23 cellular contexts compared by ENCODE assay signal in the genomic region with DNA sequence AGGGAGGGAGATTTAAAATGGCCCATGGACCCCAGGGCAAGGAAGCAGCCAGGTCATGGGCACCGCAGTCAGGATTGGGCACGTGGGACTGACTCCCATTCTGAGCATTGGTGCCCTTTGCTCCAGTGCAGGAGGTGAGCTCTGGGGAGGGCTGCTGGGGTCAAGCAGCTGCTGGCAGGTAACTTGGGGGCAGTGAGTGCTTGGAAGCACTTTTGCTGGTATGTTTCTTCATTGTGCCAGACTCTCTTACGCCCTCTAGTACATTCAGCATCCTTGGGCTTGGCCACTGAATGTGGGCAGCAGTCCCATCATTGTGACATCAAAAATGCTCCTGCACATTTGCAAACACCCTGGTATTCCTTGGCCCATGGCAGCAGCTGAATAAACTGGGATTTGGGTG. TPM values are rescaled to one million over a fixed set of nuclear protein-coding genes. Genes with fewer than 3 reads are reported as not detected.
A peak's percentile ranks its signal among the peaks of the same experiment; 100 is the strongest.
DNase-seq lines count a peak whose midpoint lies in the region; ATAC-seq, FAIRE-seq and TF ChIP-seq lines count a peak whose summit lies in the region.
"Had no signal": no experiment of that assay in that cellular context is flagged by ENCODE, and none has a peak within 500 bp of the region (broad histone marks: within the 10 kb centered on the region; RNA-seq: fewer than 3 reads in every experiment).

No MANE protein-coding gene starts in this region.

- H3K27ac ChIP-seq in subcutaneous abdominal adipose tissue (ENCODE audit: low read depth, low read length) (peak overlapping the region; percentile 40), pancreas (no peak overlapping the region)
- H3K27ac ChIP-seq: body of pancreas, C4-2B, SJCRH30, testis, VCaP had no signal

- TF ChIP-seq CTCF in pancreas (IDR thresholded peaks at IDR 0.05), result no peak

- H3K9ac ChIP-seq in subcutaneous abdominal adipose tissue (ENCODE audit: low read length in 5 of 5), result no peak overlapping the region

- H3K4me1 Mint-ChIP-seq in activated naive CD8-positive, alpha-beta T cell (ENCODE audit: low read depth), result peaks cover 66% of the 10 kb centered on the region
- peaks cover 52% of the 10 kb centered on the region for H3K4me1 Mint-ChIP-seq in activated naive CD8-positive, alpha-beta T cell treated with anti-CD3 and anti-CD28 coated beads for 36 hours
- peaks cover 45% of the 10 kb centered on the region for H3K4me1 Mint-ChIP-seq in activated naive CD8-positive, alpha-beta T cell treated with anti-CD3 and anti-CD28 coated beads, Interleukin-2, amount 10 ng/mL, durations not matched to agents 7 days and 5 days
- peaks cover 48% of the 10 kb centered on the region for H3K4me1 Mint-ChIP-seq in memory B cell

- H3K27me3 ChIP-seq in subcutaneous abdominal adipose tissue (ENCODE audit: control insufficient read depth in 5 of 5, insufficient read depth in 4 of 5, low read length in 5 of 5) (no peaks in the 10 kb centered on the region), pancreas (no peaks in the 10 kb centered on the region), MG63 (no peaks in the 10 kb centered on the region)
- H3K27me3 ChIP-seq: body of pancreas, SJCRH30, testis had no signal

- ATAC-seq in activated naive CD8-positive, alpha-beta T cell treated with anti-CD3 and anti-CD28 coated beads, Interleukin-2, amount 10 ng/mL, durations not matched to agents 7 days and 5 days (ENCODE audit: low read depth), result no peak
- ATAC-seq in memory B cell (ENCODE audit: low read depth), result no peak
- ATAC-seq in pancreas, result no peak
- no peak for ATAC-seq in HG03139 (IDR thresholded peaks at IDR 0.05; ENCODE audit: unreplicated experiment)
- ATAC-seq: activated CD8-positive, alpha-beta T cell treated with anti-CD3 and anti-CD28 coated beads for 36 hours; body of pancreas; right cardiac atrium had no signal

- peaks cover 2% of the 10 kb centered on the region for H3K36me3 Mint-ChIP-seq in activated naive CD8-positive, alpha-beta T cell
- peaks cover 42% of the 10 kb centered on the region for H3K36me3 Mint-ChIP-seq in activated naive CD8-positive, alpha-beta T cell treated with anti-CD3 and anti-CD28 coated beads for 36 hours
- peaks cover 33% of the 10 kb centered on the region for H3K36me3 Mint-ChIP-seq in activated naive CD8-positive, alpha-beta T cell treated with anti-CD3 and anti-CD28 coated beads, Interleukin-2, amount 10 ng/mL, durations not matched to agents 7 days and 5 days
- peaks cover 16% of the 10 kb centered on the region for H3K36me3 Mint-ChIP-seq in memory B cell
- H3K36me3 Mint-ChIP-seq: activated naive CD4-positive, alpha-beta T cell treated with anti-CD3 and anti-CD28 coated beads, Interleukin-2, amount 50 U/mL, for 24 hours had no signal

- intact Hi-C loops in pancreas (cut with DNase I), result no loop called here

- POLR2A ChIA-PET in activated naive CD8-positive, alpha-beta T cell treated with anti-CD3 and anti-CD28 coated beads, Interleukin-2, amount 10 ng/mL, durations not matched to agents 7 days and 5 days (lab: Charles Lee), result no interaction called here

- H3K9me3 Mint-ChIP-seq in activated naive CD8-positive, alpha-beta T cell (ENCODE audit: low read depth), result no peaks in the 10 kb centered on the region
- no peaks in the 10 kb centered on the region for H3K9me3 Mint-ChIP-seq in activated naive CD8-positive, alpha-beta T cell treated with anti-CD3 and anti-CD28 coated beads for 36 hours
- peaks cover 2% of the 10 kb centered on the region for H3K9me3 Mint-ChIP-seq in activated naive CD8-positive, alpha-beta T cell treated with anti-CD3 and anti-CD28 coated beads, Interleukin-2, amount 10 ng/mL, durations not matched to agents 7 days and 5 days
- no peaks in the 10 kb centered on the region for H3K9me3 Mint-ChIP-seq in memory B cell
- H3K9me3 Mint-ChIP-seq: activated CD8-positive, alpha-beta T cell treated with anti-CD3 and anti-CD28 coated beads for 36 hours; activated naive CD4-positive, alpha-beta T cell treated with anti-CD3 and anti-CD28 coated beads, Interleukin-2, amount 50 U/mL, for 24 hours; T-helper 1 cell treated with Interleukin-12 subunit alpha and Interleukin-12 subunit beta and Interleukin-4 antibody, amounts not matched to agents 30 μg/mL and 1 μg/mL, for 36 hours had no signal

- H3K4me3 Mint-ChIP-seq in activated naive CD8-positive, alpha-beta T cell, result no peak overlapping the region
- H3K4me3 Mint-ChIP-seq in activated naive CD8-positive, alpha-beta T cell treated with anti-CD3 and anti-CD28 coated beads for 36 hours, result no peak overlapping the region
- H3K4me3 Mint-ChIP-seq in activated naive CD8-positive, alpha-beta T cell treated with anti-CD3 and anti-CD28 coated beads, Interleukin-2, amount 10 ng/mL, durations not matched to agents 7 days and 5 days, result no peak overlapping the region
- H3K4me3 Mint-ChIP-seq in memory B cell, result no peak overlapping the region
- H3K4me3 Mint-ChIP-seq: activated CD8-positive, alpha-beta T cell treated with anti-CD3 and anti-CD28 coated beads for 36 hours; activated naive CD4-positive, alpha-beta T cell treated with anti-CD3 and anti-CD28 coated beads, Interleukin-2, amount 50 U/mL, for 24 hours; T-helper 1 cell treated with Interleukin-12 subunit alpha and Interleukin-12 subunit beta and Interleukin-4 antibody, amounts not matched to agents 30 μg/mL and 1 μg/mL, for 36 hours had no signal

- no peak for FAIRE-seq in pancreas (lab: Jason Lieb, UNC)
- FAIRE-seq: colon, G401.6 had no signal

- 99 to 100% methylated on average over 3 of the region's 3 CpGs for WGBS in pancreas, 2 donors

- H3K4me3 ChIP-seq in subcutaneous abdominal adipose tissue (ENCODE audit: low read depth in 1 of 5, low read length in 5 of 5) (no peak overlapping the region), pancreas (no peak overlapping the region), MG63 (no peak overlapping the region)
- H3K4me3 ChIP-seq: body of pancreas, SJCRH30, testis had no signal

- no peaks in the 10 kb centered on the region for H3K27me3 Mint-ChIP-seq in activated naive CD8-positive, alpha-beta T cell
- H3K27me3 Mint-ChIP-seq in activated naive CD8-positive, alpha-beta T cell treated with anti-CD3 and anti-CD28 coated beads for 36 hours, result no peaks in the 10 kb centered on the region
- no peaks in the 10 kb centered on the region for H3K27me3 Mint-ChIP-seq in activated naive CD8-positive, alpha-beta T cell treated with anti-CD3 and anti-CD28 coated beads, Interleukin-2, amount 10 ng/mL, durations not matched to agents 7 days and 5 days
- no peaks in the 10 kb centered on the region for H3K27me3 Mint-ChIP-seq in memory B cell
- H3K27me3 Mint-ChIP-seq: activated CD8-positive, alpha-beta T cell treated with anti-CD3 and anti-CD28 coated beads for 36 hours; activated naive CD4-positive, alpha-beta T cell treated with anti-CD3 and anti-CD28 coated beads, Interleukin-2, amount 50 U/mL, for 24 hours had no signal

- DNase-seq in activated naive CD8-positive, alpha-beta T cell treated with anti-CD3 and anti-CD28 coated beads for 36 hours, result no peak
- DNase-seq in activated naive CD8-positive, alpha-beta T cell treated with anti-CD3 and anti-CD28 coated beads, Interleukin-2, amount 10 ng/mL, durations not matched to agents 7 days and 5 days, result no peak
- DNase-seq in memory B cell (ENCODE audit: low spot score in 2 of 2) (no peak), pancreas (no peak), MG63 (no peak)
- DNase-seq: activated CD8-positive, alpha-beta T cell treated with anti-CD3 and anti-CD28 coated beads for 36 hours; body of pancreas; KG1; NCI-H1930; NCI-H345; right cardiac atrium; SJCRH30; stimulated activated CD4-positive, alpha-beta T cell treated with anti-CD3 and anti-CD28 coated beads, Interleukin-15, amount 100 ng/mL, for 24 hours; testis had no signal

- H3K36me3 ChIP-seq in subcutaneous abdominal adipose tissue (ENCODE audit: control insufficient read depth in 5 of 5, insufficient read depth in 5 of 5, low read length in 5 of 5) (peaks cover 0 to 6% (median 3%) of the 10 kb centered on the region in 5 donors), pancreas (no peaks in the 10 kb centered on the region), MG63 (peaks cover 18% of the 10 kb centered on the region)

- H3K27ac Mint-ChIP-seq in activated naive CD8-positive, alpha-beta T cell, result peak overlapping the region; percentile 41
- H3K27ac Mint-ChIP-seq in activated naive CD8-positive, alpha-beta T cell treated with anti-CD3 and anti-CD28 coated beads for 36 hours, result no peak overlapping the region
- peak overlapping the region; percentile 69 for H3K27ac Mint-ChIP-seq in activated naive CD8-positive, alpha-beta T cell treated with anti-CD3 and anti-CD28 coated beads, Interleukin-2, amount 10 ng/mL, durations not matched to agents 7 days and 5 days
- H3K27ac Mint-ChIP-seq in memory B cell, result peak overlapping the region; percentile 62
- H3K27ac Mint-ChIP-seq: activated naive CD4-positive, alpha-beta T cell treated with anti-CD3 and anti-CD28 coated beads, Interleukin-2, amount 50 U/mL, for 24 hours; T-helper 1 cell treated with Interleukin-12 subunit alpha and Interleukin-12 subunit beta and Interleukin-4 antibody, amounts not matched to agents 30 μg/mL and 1 μg/mL, for 36 hours had no signal

- H3K9me3 ChIP-seq in subcutaneous abdominal adipose tissue (ENCODE audit: control insufficient read depth in 5 of 5, low read length in 5 of 5) (no peaks in the 10 kb centered on the region), pancreas (no peaks in the 10 kb centered on the region), MG63 (no peaks in the 10 kb centered on the region)
- H3K9me3 ChIP-seq: body of pancreas, SJCRH30, testis had no signal

- peaks cover 17 to 59% (median 49%) of the 10 kb centered on the region in 5 donors for H3K4me1 ChIP-seq in subcutaneous abdominal adipose tissue (ENCODE audit: control insufficient read depth in 5 of 5, insufficient read depth in 5 of 5, low read length in 5 of 5)
- peaks cover 20 to 25% (median 21%) of the 10 kb centered on the region in 3 donors for H3K4me1 ChIP-seq in pancreas

RNA-seq across cellular contexts. Expression of gene PRRC2B, which starts 32.7 kb away (rescaled TPM):
- 100 to 1,000 TPM; 128 to 135 TPM for total RNA-seq in activated naive CD8-positive, alpha-beta T cell treated with anti-CD3 and anti-CD28 coated beads for 36 hours
- total RNA-seq in activated naive CD8-positive, alpha-beta T cell treated with anti-CD3 and anti-CD28 coated beads, Interleukin-2, amount 10 ng/mL, durations not matched to agents 7 days and 5 days, result 100 to 1,000 TPM; 300 to 309 TPM
- 100 to 1,000 TPM in 2 of 6 donors, 10 to 100 TPM in 4; 67.4 to 132 (median 94.9) TPM for total RNA-seq in pancreas
- 10 to 100 TPM; 44.8 to 77.9 TPM for polyA plus RNA-seq in pancreas
- 24.0 and 39.2 TPM in 2 replicates for total RNA-seq in MG63 (2014; rRNA removed; shearing (Covaris generic); ENCODE audit: low replicate concordance)
